ENCODE assay signal across 22 cellular contexts in genomic region chr19:44059229-44059628, GRCh38. TPM values are rescaled to one million over a fixed set of nuclear protein-coding genes. Genes with fewer than 3 reads are reported as not detected.
A peak's percentile ranks its signal among the peaks of the same experiment; 100 is the strongest.
DNase-seq lines count a peak whose midpoint lies in the region; FAIRE-seq and TF ChIP-seq lines count a peak whose summit lies in the region.
"Had no signal": no experiment of that assay in that cellular context is flagged by ENCODE, and none has a peak within 500 bp of the region (broad histone marks: within the 10 kb centered on the region; RNA-seq: fewer than 3 reads in every experiment).

No MANE protein-coding gene starts in this region.

- TF ChIP-seq POLR2A in GM12891 (IDR thresholded peaks at IDR 0.05; ENCODE audit: low read depth, low read length) = no peak

- no peak overlapping the region for H3K4ac ChIP-seq in trophoblast cell (ENCODE audit: low read depth, low read length)

- no peak overlapping the region for H4K91ac ChIP-seq in trophoblast cell (ENCODE audit: low read depth, low read length)

- no peak overlapping the region for H2BK5ac ChIP-seq in trophoblast cell (ENCODE audit: low read depth, low read length, poor library complexity)

- H3K9me3 ChIP-seq in BLaER1 (peaks cover 32% of the 10 kb centered on the region), trophoblast cell (ENCODE audit: insufficient read depth, low read depth, low read length) (peaks cover 9% of the 10 kb centered on the region)
- H3K9me3 ChIP-seq: BE2C, HAP-1 had no signal

- H3K27me3 ChIP-seq in BLaER1 (no peaks in the 10 kb centered on the region), trophoblast cell (ENCODE audit: insufficient read depth, low read length) (no peaks in the 10 kb centered on the region)
- H3K27me3 ChIP-seq: BE2C had no signal

- no peak overlapping the region for H2BK12ac ChIP-seq in trophoblast cell (ENCODE audit: low read length)

- no peaks in the 10 kb centered on the region for H3K79me2 ChIP-seq in trophoblast cell (ENCODE audit: control insufficient read depth, insufficient read depth, low read length, poor library complexity)

- H3K18ac ChIP-seq in trophoblast cell (ENCODE audit: low read length) = no peak overlapping the region

- no peak overlapping the region for H3K23ac ChIP-seq in trophoblast cell (ENCODE audit: low read length)

- peak; percentile 66 for FAIRE-seq in GM12891 (lab: Jason Lieb, UNC)
- FAIRE-seq: A549, G401.6, H54 had no signal

- no peak overlapping the region for H4K12ac ChIP-seq in trophoblast cell (ENCODE audit: low read depth, low read length)

- H4K8ac ChIP-seq in trophoblast cell (ENCODE audit: low read depth, low read length) = no peak overlapping the region

- H3K9ac ChIP-seq in BLaER1 (no peak overlapping the region), trophoblast cell (ENCODE audit: low read length) (no peak overlapping the region)

- no peak overlapping the region for H2AFZ ChIP-seq in trophoblast cell (ENCODE audit: insufficient read depth, low read length, poor library complexity)
- H2AFZ ChIP-seq: GM23338 had no signal

- WGBS in trophoblast cell (ENCODE audit: extremely low coverage, insufficient coverage, insufficient read length) = no CpG with 5 or more reads among the region's 2 CpGs

- H3K4me3 ChIP-seq in BLaER1 (no peak overlapping the region), trophoblast cell (ENCODE audit: low read depth, low read length) (no peak overlapping the region)
- H3K4me3 ChIP-seq in Jurkat, Clone E6-1 (ENCODE audit: low read length) = no peak overlapping the region
- H3K4me3 ChIP-seq: A549, GM23338, HAP-1 had no signal

- H2AK5ac ChIP-seq in trophoblast cell (ENCODE audit: low read length) = no peak overlapping the region

- H3K4me1 ChIP-seq in BLaER1 = peaks cover 14% of the 10 kb centered on the region
- H3K4me1 ChIP-seq in trophoblast cell (ENCODE audit: control insufficient read depth in 1 of 2, insufficient read depth in 2 of 2, low read length in 2 of 2) = no peaks in the 10 kb centered on the region
- H3K4me1 ChIP-seq: A549, BE2C, HAP-1 had no signal

- no peak overlapping the region for H3K14ac ChIP-seq in trophoblast cell (ENCODE audit: low read length)

- no peak overlapping the region for H2BK120ac ChIP-seq in trophoblast cell (ENCODE audit: insufficient read depth, low read length, poor library complexity)

- DNase-seq in GM12891 (ENCODE audit: insufficient read length, low spot score) (no peak), trophoblast cell (no peak), NOMO-1 (lab: John Stamatoyannopoulos, UW; ENCODE audit: unreplicated experiment in 2 of 2) (no peak)
- DNase-seq in Jurkat, Clone E6-1 (ENCODE audit: low read depth, low spot score) = peak; percentile 78
- no peak for DNase-seq in stimulated activated CD4-positive, alpha-beta T cell treated with anti-CD3 and anti-CD28 coated beads, Interleukin-12 subunit alpha, Interleukin-12 subunit beta, amount 100 ng/mL, for 4 hours
- DNase-seq: 8988T; ACHN; AML-193; BE2C; C1 segment of cervical spinal cord; Calu3; CD4-positive, alpha-beta memory T cell; COR-L47; DMS53; DMS79 treated with DMSO at 0.1 percent for 48 hours; HFFc6 had no signal

- H3K36me3 ChIP-seq in BLaER1 = peaks cover 83% of the 10 kb centered on the region
- H3K36me3 ChIP-seq in trophoblast cell (ENCODE audit: control insufficient read depth in 1 of 2, insufficient read depth in 2 of 2, low read length in 2 of 2) = peaks cover 26 to 49% of the 10 kb centered on the region in 2 experiments
- H3K36me3 ChIP-seq: HAP-1 had no signal

- no peaks in the 10 kb centered on the region for H4K20me1 ChIP-seq in BLaER1

- peak overlapping the region; percentile 45 for H3K4me2 ChIP-seq in BLaER1
- no peak overlapping the region for H3K4me2 ChIP-seq in trophoblast cell (ENCODE audit: low read length)
- H3K4me2 ChIP-seq: A549, GM23338 had no signal

- no peaks in the 10 kb centered on the region for H3K79me1 ChIP-seq in trophoblast cell (ENCODE audit: low read length)

- no peak overlapping the region for H3K27ac ChIP-seq in BLaER1
- no peak overlapping the region for H3K27ac ChIP-seq in trophoblast cell (ENCODE audit: low read depth, low read length)
- H3K27ac ChIP-seq: A549 had no signal

TF ChIP-seq in GM12891, 5 proteins besides CTCF, POLR2A, EP300 and RAD21:
- no peak for TF ChIP-seq POU2F2 (IDR thresholded peaks at IDR 0.05; ENCODE audit: low read depth, low read length)

RNA-seq across cellular contexts. Expression of gene ZNF223, which starts 7.4 kb away (rescaled TPM):
- 1.9 TPM for polyA plus RNA-seq in GM12891 (2012; ENCODE audit: low read depth, missing spikeins)
- not detected for polyA plus RNA-seq in Jurkat, Clone E6-1 (2012; ENCODE audit: insufficient read depth, insufficient read length)
- polyA plus RNA-seq in trophoblast cell (2013) = 4.4 TPM in 2 replicates

RNA-seq across cellular contexts. Expression of gene ZNF284, which starts 12.7 kb away (rescaled TPM):
- polyA plus RNA-seq in GM12891 (2012; ENCODE audit: low read depth, missing spikeins) = 0.56 TPM
- not detected for polyA plus RNA-seq in Jurkat, Clone E6-1 (2012; ENCODE audit: insufficient read depth, insufficient read length)
- 1.2 and 1.4 TPM in 2 replicates for polyA plus RNA-seq in trophoblast cell (2013)

RNA-seq across cellular contexts. Expression of gene ZNF222, which starts 34.0 kb away (rescaled TPM):
- polyA plus RNA-seq in GM12891 (2012; ENCODE audit: low read depth, missing spikeins) = 3.3 TPM
- not detected for polyA plus RNA-seq in Jurkat, Clone E6-1 (2012; ENCODE audit: insufficient read depth, insufficient read length)
- 7.2 and 7.7 TPM in 2 replicates for polyA plus RNA-seq in trophoblast cell (2013)

RNA-seq across cellular contexts. Expression of gene ZNF224, which starts 34.9 kb away (rescaled TPM):
- 11.2 TPM for polyA plus RNA-seq in GM12891 (2012; ENCODE audit: low read depth, missing spikeins)
- 8.8 TPM for polyA plus RNA-seq in Jurkat, Clone E6-1 (2012; ENCODE audit: insufficient read depth, insufficient read length)
- 11.1 and 11.2 TPM in 2 replicates for polyA plus RNA-seq in trophoblast cell (2013)

RNA-seq across cellular contexts. Expression of gene ZNF225, which starts 54.0 kb away (rescaled TPM):
- polyA plus RNA-seq in GM12891 (2012; ENCODE audit: low read depth, missing spikeins) = 1.5 TPM
- 3.3 TPM for polyA plus RNA-seq in Jurkat, Clone E6-1 (2012; ENCODE audit: insufficient read depth, insufficient read length)
- polyA plus RNA-seq in trophoblast cell (2013) = 1.9 and 2.1 TPM in 2 replicates
